ENCODE assay signal across 8 cellular contexts in the genomic region with DNA sequence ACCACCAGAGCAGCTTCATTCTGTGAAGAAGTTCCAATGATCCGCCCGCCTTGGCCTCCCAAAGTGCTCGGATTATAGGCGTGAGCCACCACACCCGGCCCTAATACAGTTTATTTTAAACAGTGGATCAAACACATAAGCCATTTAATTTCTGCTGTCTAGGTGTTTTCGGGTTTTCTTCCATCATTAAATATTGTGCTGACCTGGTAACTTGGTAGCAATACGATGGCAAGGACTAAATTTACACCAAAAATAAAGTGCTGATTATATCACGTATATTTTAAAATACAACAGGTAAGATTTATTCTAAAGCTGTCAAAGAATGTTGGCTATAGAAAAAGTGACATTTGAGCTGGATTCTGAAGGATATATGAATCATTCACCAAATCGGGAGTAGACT. TPM values are rescaled to one million over a fixed set of nuclear protein-coding genes. Genes with fewer than 3 reads are reported as not detected.
DNase-seq lines count a peak whose midpoint lies in the region; FAIRE-seq and TF ChIP-seq lines count a peak whose summit lies in the region.

No MANE protein-coding gene starts in this region.

- peaks cover 62% of the 10 kb centered on the region for H3K79me2 ChIP-seq in PC-9 (ENCODE audit: low read depth)

- TF ChIP-seq POLR2A in esophagus muscularis mucosa (IDR thresholded peaks at IDR 0.05; ENCODE audit: low read depth) (no peak), prostate gland (IDR thresholded peaks at IDR 0.05) (no peak)

- no peaks in the 10 kb centered on the region for H3K9me2 ChIP-seq in PC-9 (ENCODE audit: insufficient read depth)

- TF ChIP-seq EP300 in esophagus muscularis mucosa (IDR thresholded peaks at IDR 0.05): no peak

- H3K36me3 ChIP-seq in PC-9 (ENCODE audit: low read depth) (no peaks in the 10 kb centered on the region), esophagus muscularis mucosa (no peaks in the 10 kb centered on the region), prostate gland (no peaks in the 10 kb centered on the region)

- no peaks in the 10 kb centered on the region for H3K27me3 ChIP-seq in PC-9 (ENCODE audit: insufficient read depth, low read depth)
- no peaks in the 10 kb centered on the region for H3K27me3 ChIP-seq in esophagus muscularis mucosa
- H3K27me3 ChIP-seq in prostate gland (replicated peaks; ENCODE audit: insufficient read depth): no peaks in the 10 kb centered on the region

- H3K4me3 ChIP-seq in PC-9 (peak overlapping the region; percentile 97), esophagus muscularis mucosa (peak overlapping the region; percentile 93 to 98 (median 96)), prostate gland (peak overlapping the region; percentile 96 to 97)

- peaks cover 12% of the 10 kb centered on the region for H3K4me1 ChIP-seq in PC-9 (replicated peaks; ENCODE audit: insufficient read depth)
- peaks cover 19 to 55% (median 54%) of the 10 kb centered on the region in 4 donors for H3K4me1 ChIP-seq in esophagus muscularis mucosa
- H3K4me1 ChIP-seq in prostate gland (replicated peaks): no peaks in the 10 kb centered on the region

- H2AFZ ChIP-seq in PC-9: no peak overlapping the region

- DNase-seq in ELR (ENCODE audit: low read depth) (peak; percentile 25), PC-9 (no peak), esophagus muscularis mucosa (ENCODE audit: extremely low spot score) (no peak), prostate gland (ENCODE audit: low spot score) (no peak), SIG-M5 (lab: John Stamatoyannopoulos, UW) (no peak), epidermal melanocyte (ENCODE audit: insufficient read length, low spot score) (no peak), cerebellum (ENCODE audit: low spot score) (no peak), frontal cortex (ENCODE audit: low spot score in 2 of 2) (no peak)

- POLR2A ChIA-PET in PC-9 (lab: Charles Lee; ENCODE audit: unreplicated experiment): interaction anchor here (0.6 kb wide), 1 partner anchor 1478 kb away, joined by 5 read pairs; no protein-coding TSS in a partner anchor

- H3K9me3 ChIP-seq in PC-9 (ENCODE audit: insufficient read depth, low read depth) (no peaks in the 10 kb centered on the region), esophagus muscularis mucosa (peaks cover 0 to 3% (median 0%) of the 10 kb centered on the region in 4 donors), prostate gland (no peaks in the 10 kb centered on the region)

- peaks cover 30% of the 10 kb centered on the region for H4K20me1 ChIP-seq in PC-9 (ENCODE audit: insufficient read depth)

- H3K27ac ChIP-seq in PC-9 (no peak overlapping the region), esophagus muscularis mucosa (replicated peaks in 1 of 4) (no peak overlapping the region), prostate gland (no peak overlapping the region)

- intact Hi-C loops in PC-9 (cut with micrococcal nuclease; ENCODE audit: unreplicated experiment) (no loop called here), esophagus muscularis mucosa (cut with DNase I) (loop anchor here (10.0 kb wide), 2 partner anchors 49 to 141 kb away; a partner anchor contains a TSS), prostate gland (cut with DNase I) (loop anchor here (10.0 kb wide), 2 partner anchors 141 to 211 kb away; a partner anchor contains a TSS)

- H3K4me2 ChIP-seq in PC-9: peak overlapping the region; percentile 96

- 82% methylated on average over 9 of the region's 9 CpGs for WGBS in esophagus muscularis mucosa
- 77% methylated on average over 9 of the region's 9 CpGs for WGBS in prostate gland

- CTCF ChIA-PET in PC-9 (lab: Charles Lee): interaction anchor here (0.6 to 1.6 kb wide), 4 partner anchors 13 to 439 kb away, joined by 3 to 5 read pairs (median 4); a partner anchor contains a TSS

- no peak for FAIRE-seq in frontal cortex (lab: Jason Lieb, UNC)

- no peaks in the 10 kb centered on the region; the same call in 1 of the 2 replicates for H3F3A ChIP-seq in PC-9 (ENCODE audit: insufficient read depth, low read depth)

- TF ChIP-seq CTCF in PC-9 (conservative IDR thresholded peaks at IDR 0.05): no peak
- TF ChIP-seq CTCF in esophagus muscularis mucosa (IDR thresholded peaks at IDR 0.05): no peak
- no peak for TF ChIP-seq CTCF in prostate gland (IDR thresholded peaks at IDR 0.05)

- no TSS peak for BruUV-seq in PC-9 (replicated peaks; lab: Mats Ljungman, UMichigan)

RNA-seq across cellular contexts. Expression of a gene that starts 1.3 kb away (rescaled TPM):
- 26.9 and 38.5 TPM in 2 replicates for total RNA-seq in PC-9 (2021)
- 10 to 100 TPM; 32.0 to 42.1 (median 37.1) TPM for total RNA-seq in esophagus muscularis mucosa
- total RNA-seq in prostate gland: 10 to 100 TPM; 33.9 to 36.4 TPM
- 31.7 TPM for total RNA-seq in cerebellum
- total RNA-seq in frontal cortex: 37.9 TPM

RNA-seq across cellular contexts. Expression of a gene that starts 56.1 kb away (rescaled TPM):
- total RNA-seq in PC-9 (2021) (13.4 and 16.1 TPM in 2 replicates), esophagus muscularis mucosa (1 to 10 TPM; 5.0 to 8.0 (median 5.9) TPM), prostate gland (10 to 100 TPM; 11.7 to 26.9 TPM), cerebellum (9.9 TPM), frontal cortex (10.2 TPM)
